21 cellular contexts compared by ENCODE assay signal in genomic region chr13:21137696-21138095, GRCh38. TPM values are rescaled to one million over a fixed set of nuclear protein-coding genes. Genes with fewer than 3 reads are reported as not detected.
DNase-seq lines count a peak whose midpoint lies in the region; ATAC-seq, FAIRE-seq and TF ChIP-seq lines count a peak whose summit lies in the region.
"Had no signal": no experiment of that assay in that cellular context is flagged by ENCODE, and none has a peak within 500 bp of the region (broad histone marks: within the 10 kb centered on the region; RNA-seq: fewer than 3 reads in every experiment).

No MANE protein-coding gene starts in this region.

- FAIRE-seq in pancreas (lab: Jason Lieb, UNC): no peak
- FAIRE-seq: colon, GM12891 had no signal

- H3K4me3 ChIP-seq in astrocyte of the spinal cord (ENCODE audit: low read depth, low read length) (no peak overlapping the region), hepatocyte (no peak overlapping the region), pancreas (no peak overlapping the region)
- no peak overlapping the region for H3K4me3 ChIP-seq in effector memory CD4-positive, alpha-beta T cell (ENCODE audit: insufficient read depth, low read depth, low read length, poor library complexity, severe bottlenecking)
- H3K4me3 ChIP-seq: adrenal gland, smooth muscle cell had no signal

- TF ChIP-seq CTCF in astrocyte of the spinal cord (IDR thresholded peaks at IDR 0.05; ENCODE audit: low read depth, low read length): no peak
- no peak for TF ChIP-seq CTCF in hepatocyte (IDR thresholded peaks at IDR 0.05; ENCODE audit: poor library complexity)
- TF ChIP-seq CTCF in pancreas (IDR thresholded peaks at IDR 0.05): no peak

- no peak overlapping the region for H3K27ac ChIP-seq in hepatocyte
- no peak overlapping the region for H3K27ac ChIP-seq in pancreas
- no peak overlapping the region for H3K27ac ChIP-seq in effector memory CD4-positive, alpha-beta T cell (ENCODE audit: insufficient read depth, low read length, poor library complexity, severe bottlenecking)
- H3K27ac ChIP-seq: adrenal gland had no signal

- no peak overlapping the region for H3K4me2 ChIP-seq in hepatocyte
- H3K4me2 ChIP-seq: smooth muscle cell had no signal

- WGBS in hepatocyte (ENCODE audit: low lambda C conversion rate, missing lambda C conversion rate): 88% methylated on average over 5 of the region's 5 CpGs
- WGBS in pancreas, 2 donors: 82 to 84% methylated on average over 5 of the region's 5 CpGs

- no peaks in the 10 kb centered on the region for H3K9me3 ChIP-seq in hepatocyte (ENCODE audit: low read depth)
- H3K9me3 ChIP-seq in pancreas: no peaks in the 10 kb centered on the region
- H3K9me3 ChIP-seq in effector memory CD4-positive, alpha-beta T cell (ENCODE audit: control insufficient read depth, low read length): no peaks in the 10 kb centered on the region
- H3K9me3 ChIP-seq: adrenal gland had no signal

- H4K20me1 ChIP-seq in hepatocyte (ENCODE audit: insufficient read depth, poor library complexity, severe bottlenecking): peaks cover under 1% of the 10 kb centered on the region

- H3K4me1 ChIP-seq in hepatocyte (ENCODE audit: insufficient read depth) (peaks cover 13% of the 10 kb centered on the region), pancreas (peaks cover 6 to 20% (median 14%) of the 10 kb centered on the region in 3 donors)
- peaks cover 15% of the 10 kb centered on the region for H3K4me1 ChIP-seq in effector memory CD4-positive, alpha-beta T cell (ENCODE audit: control insufficient read depth, insufficient read depth, low read length, poor library complexity, severe bottlenecking)

- H3K27me3 ChIP-seq in hepatocyte: no peaks in the 10 kb centered on the region
- H3K27me3 ChIP-seq in pancreas: no peaks in the 10 kb centered on the region
- no peaks in the 10 kb centered on the region for H3K27me3 ChIP-seq in effector memory CD4-positive, alpha-beta T cell (replicated peaks; ENCODE audit: control insufficient read depth, insufficient read depth, low read length, poor library complexity, severe bottlenecking)

- no peaks in the 10 kb centered on the region for H3K9me2 ChIP-seq in hepatocyte (replicated peaks; ENCODE audit: insufficient read depth)

- H3K79me2 ChIP-seq in hepatocyte: peaks cover 21% of the 10 kb centered on the region

- DNase-seq in EH (ENCODE audit: low read depth) (peak; percentile 56), LoVo (ENCODE audit: low spot score) (peak; percentile 30), astrocyte of the spinal cord (ENCODE audit: low read depth, low spot score) (peak; percentile 34), hepatocyte (ENCODE audit: low spot score) (peak; percentile 8), pancreas (no peak), NCI-H2171 treated with DMSO at 0.1 percent for 48 hours (lab: John Stamatoyannopoulos, UW) (no peak)
- DNase-seq in effector memory CD4-positive, alpha-beta T cell: no peak
- DNase-seq in NK-92 treated with Interleukin-12 subunit alpha and Interleukin-12 subunit beta, amount 100 ng/mL, for 24 hours (lab: John Stamatoyannopoulos, UW): no peak
- DNase-seq: activated B cell treated with CpG ODN at 0.5 μM for 24 hours; AML-193; COR-L47; GF-D8; KG1; posterior cingulate gyrus; SHP77; stimulated activated CD4-positive, alpha-beta T cell treated with anti-CD3 and anti-CD28 coated beads, Interleukin-4, amount 100 ng/mL, for 4 hours; stimulated activated CD8-positive, alpha-beta memory T cell treated with anti-CD3 and anti-CD28 coated beads, Interleukin-4, amount 100 ng/mL, for 48 hours had no signal

- H3K36me3 ChIP-seq in hepatocyte (replicated peaks; ENCODE audit: insufficient read depth, low read depth): no peaks in the 10 kb centered on the region
- H3K36me3 ChIP-seq in pancreas: no peaks in the 10 kb centered on the region
- no peaks in the 10 kb centered on the region for H3K36me3 ChIP-seq in effector memory CD4-positive, alpha-beta T cell (ENCODE audit: control insufficient read depth, insufficient read depth, low read length)
- H3K36me3 ChIP-seq: adrenal gland had no signal

- no peak for ATAC-seq in pancreas

- in situ Hi-C loops in astrocyte of the spinal cord (cut with HindIII; ENCODE audit: low sequenced_read_pairs): no loop called here

- intact Hi-C loops in pancreas (cut with DNase I): no loop called here

- no peak overlapping the region for H2AFZ ChIP-seq in hepatocyte

RNA-seq across cellular contexts. Expression of gene SAP18, which starts 2.2 kb away (rescaled TPM):
- total RNA-seq in hepatocyte (68.7 and 81.0 TPM in 2 replicates), pancreas (100 to 1,000 TPM in 2 of 6 donors, 10 to 100 TPM in 4; 65.6 to 104 (median 94.0) TPM)
- polyA plus RNA-seq in hepatocyte (348 and 401 TPM in 2 replicates), pancreas (10 to 100 TPM; 47.9 to 59.5 TPM)

RNA-seq across cellular contexts. Expression of gene SKA3, which starts 38.7 kb away (rescaled TPM):
- total RNA-seq in hepatocyte (4.9 and 5.6 TPM in 2 replicates), pancreas (1 to 10 TPM in 2 of 6 donors, under 1 TPM in 3, not detected in 1; 0.34 to 1.2 (median 0.49) TPM)
- polyA plus RNA-seq in hepatocyte (3.1 and 5.6 TPM in 2 replicates), pancreas (under 1 TPM; 0.11 to 0.16 TPM)

RNA-seq across cellular contexts. Expression of gene MRPL57, which starts 38.8 kb away (rescaled TPM):
- total RNA-seq in hepatocyte: 25.1 and 26.6 TPM in 2 replicates
- 54.1 and 57.1 TPM in 2 replicates for polyA plus RNA-seq in hepatocyte
- total RNA-seq in pancreas: 10 to 100 TPM in 1 of 6 donors, 1 to 10 TPM in 5; 5.6 to 10.0 (median 7.5) TPM
- 10 to 100 TPM; 12.8 to 20.1 TPM for polyA plus RNA-seq in pancreas

Comparison
In these comparisons a context has a peak if more than half of its experiments do, and no peak if none do; other contexts are left out.
1. DNase-seq: peak in EH (single experiment), LoVo (single experiment), astrocyte of the spinal cord (single experiment) and hepatocyte (single experiment); none in pancreas (0 of 6), effector memory CD4-positive, alpha-beta T cell (0 of 3), NK-92 treated with Interleukin-12 subunit alpha and Interleukin-12 subunit beta, amount 100 ng/mL, for 24 hours (single experiment) and NCI-H2171 treated with DMSO at 0.1 percent for 48 hours (single experiment).